34 cellular contexts compared by ENCODE assay signal in genomic region chr12:65472079-65472478, GRCh38.
"Had no signal": no experiment of that assay in that cellular context is flagged by ENCODE, and none has a peak within 500 bp of the region (broad histone marks: within the 10 kb centered on the region; RNA-seq: fewer than 3 reads in every experiment).

No MANE protein-coding gene starts in this region.

- H3K36me3 ChIP-seq: brain microvascular endothelial cell, esophagus muscularis mucosa, gastrocnemius medialis, WERI-Rb-1 had no signal

- H3K9me3 ChIP-seq: ascending aorta, esophagus muscularis mucosa, gastrocnemius medialis, heart left ventricle had no signal

- H3K4me1 ChIP-seq: ascending aorta, esophagus muscularis mucosa, foreskin keratinocyte, gastrocnemius medialis, heart left ventricle had no signal

- ATAC-seq: activated CD4-positive, CD25-positive, alpha-beta regulatory T cell treated with anti-CD3 and anti-CD28 coated beads, Interleukin-2, amount 50 U/mL, for 24 hours; activated CD8-positive, alpha-beta memory T cell treated with anti-CD3 and anti-CD28 coated beads, Interleukin-2, amount 10 ng/mL, durations not matched to agents 7 days and 5 days; activated CD8-positive, alpha-beta T cell treated with anti-CD3 and anti-CD28 coated beads, Interleukin-2, amount 10 ng/mL, durations not matched to agents 7 days and 5 days; activated naive CD4-positive, alpha-beta T cell treated with anti-CD3 and anti-CD28 coated beads, Interleukin-2, amount 50 U/mL, for 72 hours; effector memory CD8-positive, alpha-beta T cell; foreskin keratinocyte; gastrocnemius medialis; heart left ventricle; T-helper 17 cell had no signal

- H3K27ac Mint-ChIP-seq: activated B cell treated with CpG ODN at 0.5 μM for 24 hours; activated CD8-positive, alpha-beta memory T cell treated with anti-CD3 and anti-CD28 coated beads, Interleukin-2, amount 10 ng/mL, durations not matched to agents 7 days and 5 days; activated CD8-positive, alpha-beta T cell treated with anti-CD3 and anti-CD28 coated beads, Interleukin-2, amount 10 ng/mL, durations not matched to agents 7 days and 5 days; activated naive CD4-positive, alpha-beta T cell treated with anti-CD3 and anti-CD28 coated beads, Interleukin-2, amount 10 ng/mL, durations not matched to agents 7 days and 5 days; activated naive CD4-positive, alpha-beta T cell treated with anti-CD3 and anti-CD28 coated beads, Interleukin-2, amount 50 U/mL, for 72 hours; activated naive CD8-positive, alpha-beta T cell treated with anti-CD3 and anti-CD28 coated beads, Interleukin-2, amount 10 ng/mL, durations not matched to agents 7 days and 5 days; dendritic cell treated with granulocyte-macrophage colony-stimulating factor and Interleukin-4, amounts not matched to agents 40 ng/mL and 50 ng/mL, for 4 days; effector memory CD8-positive, alpha-beta T cell; T-helper 17 cell; T-helper 2 cell treated with Interferon-gamma antibody and Interleukin-4, amounts not matched to agents 5 μg/mL and 100 μg/mL, for 36 hours had no signal

- H3K4me3 ChIP-seq: ascending aorta, coronary artery, dorsolateral prefrontal cortex, esophagus muscularis mucosa, gastrocnemius medialis, heart left ventricle had no signal

- H3K4me1 Mint-ChIP-seq: activated B cell treated with CpG ODN at 0.5 μM for 24 hours; activated CD8-positive, alpha-beta memory T cell treated with anti-CD3 and anti-CD28 coated beads, Interleukin-2, amount 10 ng/mL, durations not matched to agents 7 days and 5 days; activated naive CD4-positive, alpha-beta T cell treated with anti-CD3 and anti-CD28 coated beads, Interleukin-2, amount 10 ng/mL, durations not matched to agents 7 days and 5 days; activated naive CD8-positive, alpha-beta T cell treated with anti-CD3 and anti-CD28 coated beads, Interleukin-2, amount 10 ng/mL, durations not matched to agents 7 days and 5 days; central memory CD8-positive, alpha-beta T cell; T-helper 17 cell had no signal

- H3K27me3 ChIP-seq: ascending aorta, brain microvascular endothelial cell, esophagus muscularis mucosa, foreskin keratinocyte, gastrocnemius medialis, heart left ventricle had no signal

- H3K27ac ChIP-seq: ascending aorta, brain microvascular endothelial cell, coronary artery, dorsolateral prefrontal cortex, esophagus muscularis mucosa, foreskin keratinocyte, gastrocnemius medialis, heart left ventricle, WERI-Rb-1 had no signal

- H3K36me3 Mint-ChIP-seq: activated CD8-positive, alpha-beta memory T cell treated with anti-CD3 and anti-CD28 coated beads, Interleukin-2, amount 10 ng/mL, durations not matched to agents 7 days and 5 days; activated naive CD4-positive, alpha-beta T cell treated with anti-CD3 and anti-CD28 coated beads, Interleukin-2, amount 10 ng/mL, durations not matched to agents 7 days and 5 days; activated naive CD4-positive, alpha-beta T cell treated with anti-CD3 and anti-CD28 coated beads, Interleukin-2, amount 50 U/mL, for 72 hours; activated naive CD8-positive, alpha-beta T cell treated with anti-CD3 and anti-CD28 coated beads, Interleukin-2, amount 10 ng/mL, durations not matched to agents 7 days and 5 days had no signal

- H3K27me3 Mint-ChIP-seq: activated B cell treated with CpG ODN at 0.5 μM for 24 hours; activated CD8-positive, alpha-beta memory T cell treated with anti-CD3 and anti-CD28 coated beads, Interleukin-2, amount 10 ng/mL, durations not matched to agents 7 days and 5 days; activated naive CD4-positive, alpha-beta T cell treated with anti-CD3 and anti-CD28 coated beads, Interleukin-2, amount 10 ng/mL, durations not matched to agents 7 days and 5 days; central memory CD8-positive, alpha-beta T cell had no signal

- H3K9me3 Mint-ChIP-seq: activated B cell treated with CpG ODN at 0.5 μM for 24 hours; activated naive CD4-positive, alpha-beta T cell treated with anti-CD3 and anti-CD28 coated beads, Interleukin-2, amount 10 ng/mL, durations not matched to agents 7 days and 5 days; activated naive CD4-positive, alpha-beta T cell treated with anti-CD3 and anti-CD28 coated beads, Interleukin-2, amount 50 U/mL, for 72 hours; activated naive CD8-positive, alpha-beta T cell treated with anti-CD3 and anti-CD28 coated beads, Interleukin-2, amount 10 ng/mL, durations not matched to agents 7 days and 5 days; dendritic cell treated with granulocyte-macrophage colony-stimulating factor and Interleukin-4, amounts not matched to agents 40 ng/mL and 50 ng/mL, for 4 days; T-helper 2 cell treated with Interferon-gamma antibody and Interleukin-4, amounts not matched to agents 5 μg/mL and 100 μg/mL, for 36 hours had no signal

- H3K4me3 Mint-ChIP-seq: activated B cell treated with CpG ODN at 0.5 μM for 24 hours; activated CD8-positive, alpha-beta memory T cell treated with anti-CD3 and anti-CD28 coated beads, Interleukin-2, amount 10 ng/mL, durations not matched to agents 7 days and 5 days; activated CD8-positive, alpha-beta T cell treated with anti-CD3 and anti-CD28 coated beads, Interleukin-2, amount 10 ng/mL, durations not matched to agents 7 days and 5 days; activated naive CD4-positive, alpha-beta T cell treated with anti-CD3 and anti-CD28 coated beads, Interleukin-2, amount 10 ng/mL, durations not matched to agents 7 days and 5 days; activated naive CD8-positive, alpha-beta T cell treated with anti-CD3 and anti-CD28 coated beads, Interleukin-2, amount 10 ng/mL, durations not matched to agents 7 days and 5 days; central memory CD8-positive, alpha-beta T cell; dendritic cell treated with granulocyte-macrophage colony-stimulating factor and Interleukin-4, amounts not matched to agents 40 ng/mL and 50 ng/mL, for 4 days; effector memory CD8-positive, alpha-beta T cell; T-helper 17 cell; T-helper 2 cell treated with Interferon-gamma antibody and Interleukin-4, amounts not matched to agents 5 μg/mL and 100 μg/mL, for 36 hours had no signal

- FAIRE-seq: bronchial epithelial cell had no signal

- DNase-seq: activated B cell treated with CpG ODN at 0.5 μM for 24 hours; activated CD4-positive, alpha-beta T cell treated with anti-CD3 and anti-CD28 coated beads for 48 hours; activated CD4-positive, alpha-beta T cell treated with anti-CD3 and anti-CD28 coated beads, Interleukin-2, amount 50 U/mL, for 1 hour; activated CD4-positive, alpha-beta T cell treated with anti-CD3 and anti-CD28 coated beads, Interleukin-2, amount 50 U/mL, for 48 hours; activated CD8-positive, alpha-beta memory T cell treated with anti-CD3 and anti-CD28 coated beads, Interleukin-2, amount 10 ng/mL, durations not matched to agents 7 days and 5 days; activated CD8-positive, alpha-beta memory T cell treated with anti-CD3 and anti-CD28 coated beads, Interleukin-2, amount 50 U/mL, for 4 hours; activated CD8-positive, alpha-beta T cell treated with anti-CD3 and anti-CD28 coated beads, Interleukin-2, amount 10 ng/mL, durations not matched to agents 7 days and 5 days; activated gamma-delta T cell; activated naive CD4-positive, alpha-beta T cell; activated naive CD4-positive, alpha-beta T cell treated with anti-CD3 and anti-CD28 coated beads, Interleukin-2, amount 10 ng/mL, durations not matched to agents 7 days and 5 days; activated naive CD8-positive, alpha-beta T cell treated with anti-CD3 and anti-CD28 coated beads, Interleukin-2, amount 10 ng/mL, durations not matched to agents 7 days and 5 days; activated T-cell treated with anti-CD3 and anti-CD28 coated beads, Interleukin-2, amount 50 U/mL, for 1 hour; activated T-cell treated with anti-CD3 and anti-CD28 coated beads, Interleukin-2, amount 50 U/mL, for 48 hours; brain microvascular endothelial cell; dorsolateral prefrontal cortex; effector memory CD8-positive, alpha-beta T cell; erythroblast; foreskin keratinocyte; gastrocnemius medialis; glutamatergic neuron; heart left ventricle; T-helper 1 cell; T-helper 17 cell; T1000; WERI-Rb-1 had no signal
